11 cellular contexts compared by ENCODE assay signal in genomic region chr6:78911218-78911617, GRCh38. TPM values are rescaled to one million over a fixed set of nuclear protein-coding genes. Genes with fewer than 3 reads are reported as not detected.
A peak's percentile ranks its signal among the peaks of the same experiment; 100 is the strongest.
DNase-seq lines count a peak whose midpoint lies in the region; ATAC-seq and TF ChIP-seq lines count a peak whose summit lies in the region.
"Had no signal": no experiment of that assay in that cellular context is flagged by ENCODE, and none has a peak within 500 bp of the region (broad histone marks: within the 10 kb centered on the region; RNA-seq: fewer than 3 reads in every experiment).

No MANE protein-coding gene starts in this region.

- no peak overlapping the region for H3K27ac Mint-ChIP-seq in activated CD4-positive, alpha-beta T cell treated with anti-CD3 and anti-CD28 coated beads, Interleukin-2, amount 10 ng/mL, durations not matched to agents 7 days and 5 days

- CTCF ChIA-PET in activated CD4-positive, alpha-beta T cell treated with anti-CD3 and anti-CD28 coated beads, Interleukin-2, amount 10 ng/mL, durations not matched to agents 7 days and 5 days (lab: Charles Lee): no interaction called here
- CTCF ChIA-PET in PC-3 (lab: Charles Lee): no interaction called here

- no peak for ATAC-seq in PC-3
- no peak for ATAC-seq in HG03159 (IDR thresholded peaks at IDR 0.05; ENCODE audit: unreplicated experiment)
- no peak for ATAC-seq in GM18861 (IDR thresholded peaks at IDR 0.05; ENCODE audit: unreplicated experiment)
- ATAC-seq: A549 had no signal

- H4K20me1 ChIP-seq in smooth muscle cell (ENCODE audit: low read depth): no peaks in the 10 kb centered on the region
- H4K20me1 ChIP-seq in PC-3 (ENCODE audit: low read length): no peaks in the 10 kb centered on the region

- H2AFZ ChIP-seq in smooth muscle cell (ENCODE audit: low read depth): peak overlapping the region; percentile 94
- no peak overlapping the region for H2AFZ ChIP-seq in PC-3 (ENCODE audit: low read length)

- H3K9me3 ChIP-seq in adipocyte (ENCODE audit: control insufficient read depth, low read length) (no peaks in the 10 kb centered on the region), iPS-18a (ENCODE audit: control insufficient read depth, low read depth, low read length) (no peaks in the 10 kb centered on the region), smooth muscle cell (replicated peaks; ENCODE audit: low read depth) (no peaks in the 10 kb centered on the region), PC-3 (ENCODE audit: low read length) (no peaks in the 10 kb centered on the region)
- H3K9me3 ChIP-seq: A549 had no signal

- intact Hi-C loops in PC-3 (cut with micrococcal nuclease): no loop called here

- no peak for DNase-seq in activated CD4-positive, alpha-beta T cell treated with anti-CD3 and anti-CD28 coated beads, Interleukin-2, amount 10 ng/mL, durations not matched to agents 7 days and 5 days
- DNase-seq in activated CD4-positive, alpha-beta T cell treated with anti-CD3 and anti-CD28 coated beads, Interleukin-2, amount 50 U/mL, for 48 hours: no peak
- DNase-seq in adipocyte (ENCODE audit: low read depth) (no peak), smooth muscle cell (lab: John Stamatoyannopoulos, UW; ENCODE audit: unreplicated experiment) (no peak), PC-3 (no peak)
- DNase-seq: MM.1S, NCI-H774 had no signal

- POLR2A ChIA-PET in activated CD4-positive, alpha-beta T cell treated with anti-CD3 and anti-CD28 coated beads, Interleukin-2, amount 10 ng/mL, durations not matched to agents 7 days and 5 days (lab: Charles Lee): no interaction called here
- POLR2A ChIA-PET in PC-3 (lab: Charles Lee; ENCODE audit: unreplicated experiment): no interaction called here

- H3K4me3 Mint-ChIP-seq in activated CD4-positive, alpha-beta T cell treated with anti-CD3 and anti-CD28 coated beads, Interleukin-2, amount 10 ng/mL, durations not matched to agents 7 days and 5 days: peak overlapping the region; percentile 43

- no peaks in the 10 kb centered on the region for H3K79me2 ChIP-seq in smooth muscle cell (ENCODE audit: low read depth)
- no peaks in the 10 kb centered on the region for H3K79me2 ChIP-seq in PC-3 (ENCODE audit: low read length)

- WGBS in smooth muscle cell (ENCODE audit: low lambda C conversion rate): 70% methylated on average over 6 of the region's 6 CpGs

- H3K36me3 Mint-ChIP-seq in activated CD4-positive, alpha-beta T cell treated with anti-CD3 and anti-CD28 coated beads, Interleukin-2, amount 10 ng/mL, durations not matched to agents 7 days and 5 days (ENCODE audit: low read depth): peaks cover 5% of the 10 kb centered on the region

- TF ChIP-seq CTCF in smooth muscle cell (IDR thresholded peaks at IDR 0.05; ENCODE audit: borderline replicate concordance, insufficient read depth, poor library complexity, severe bottlenecking) (no peak), PC-3 (conservative IDR thresholded peaks at IDR 0.05; ENCODE audit: low read depth, low read length) (no peak)

- no peaks in the 10 kb centered on the region for H3K27me3 ChIP-seq in adipocyte (replicated peaks; ENCODE audit: control insufficient read depth, insufficient read depth, low read length)
- peaks cover 28% of the 10 kb centered on the region for H3K27me3 ChIP-seq in iPS-18a (ENCODE audit: control insufficient read depth, insufficient read depth, low read length)
- H3K27me3 ChIP-seq in smooth muscle cell (ENCODE audit: low read depth): no peaks in the 10 kb centered on the region
- no peaks in the 10 kb centered on the region for H3K27me3 ChIP-seq in PC-3 (ENCODE audit: low read length)

- BruUV-seq in PC-3 (replicated peaks; lab: Mats Ljungman, UMichigan): no TSS peak

- H3K27me3 Mint-ChIP-seq in activated CD4-positive, alpha-beta T cell treated with anti-CD3 and anti-CD28 coated beads, Interleukin-2, amount 10 ng/mL, durations not matched to agents 7 days and 5 days: peaks cover 20% of the 10 kb centered on the region

- H3K36me3 ChIP-seq in adipocyte (ENCODE audit: control insufficient read depth, insufficient read depth, low read length, severe bottlenecking): no peaks in the 10 kb centered on the region
- no peaks in the 10 kb centered on the region for H3K36me3 ChIP-seq in iPS-18a (ENCODE audit: control insufficient read depth, low read depth, low read length)
- H3K36me3 ChIP-seq in smooth muscle cell (ENCODE audit: low read depth): no peaks in the 10 kb centered on the region
- no peaks in the 10 kb centered on the region for H3K36me3 ChIP-seq in PC-3 (ENCODE audit: low read depth, low read length)

- peaks cover 21% of the 10 kb centered on the region for H3K4me1 ChIP-seq in adipocyte (ENCODE audit: control insufficient read depth, insufficient read depth, low read length)
- no peaks in the 10 kb centered on the region for H3K4me1 ChIP-seq in iPS-18a (ENCODE audit: control insufficient read depth, low read depth, low read length)
- H3K4me1 ChIP-seq in smooth muscle cell (ENCODE audit: low read depth): no peaks in the 10 kb centered on the region
- H3K4me1 ChIP-seq in PC-3 (ENCODE audit: insufficient read depth, low read length): no peaks in the 10 kb centered on the region
- H3K4me1 ChIP-seq: A549 had no signal

- peaks cover under 1% of the 10 kb centered on the region for H3K9me3 Mint-ChIP-seq in activated CD4-positive, alpha-beta T cell treated with anti-CD3 and anti-CD28 coated beads, Interleukin-2, amount 10 ng/mL, durations not matched to agents 7 days and 5 days

- H3K4me3 ChIP-seq in adipocyte (ENCODE audit: low read length): peak overlapping the region; percentile 83
- peak overlapping the region; percentile 56 for H3K4me3 ChIP-seq in iPS-18a (ENCODE audit: low read length)
- peak overlapping the region; percentile 56 for H3K4me3 ChIP-seq in smooth muscle cell
- no peak overlapping the region for H3K4me3 ChIP-seq in PC-3 (ENCODE audit: low read length)
- H3K4me3 ChIP-seq: A549 had no signal

- H3K9me2 ChIP-seq in PC-3 (replicated peaks; ENCODE audit: low read length): no peaks in the 10 kb centered on the region

- H3F3A ChIP-seq in smooth muscle cell (ENCODE audit: low read depth) (no peaks in the 10 kb centered on the region), PC-3 (ENCODE audit: low read length, unreplicated experiment) (no peaks in the 10 kb centered on the region)

- no peak overlapping the region for H3K27ac ChIP-seq in iPS-18a (ENCODE audit: low read length)
- H3K27ac ChIP-seq in smooth muscle cell (ENCODE audit: low read depth): no peak overlapping the region
- H3K27ac ChIP-seq in PC-3 (ENCODE audit: low read length): no peak overlapping the region
- H3K27ac ChIP-seq: A549 had no signal

- H3K9ac ChIP-seq in adipocyte (ENCODE audit: low read length) (peak overlapping the region; percentile 74), iPS-18a (ENCODE audit: low read length) (no peak overlapping the region), smooth muscle cell (ENCODE audit: low read depth) (no peak overlapping the region), PC-3 (ENCODE audit: low read length) (no peak overlapping the region)

- peaks cover 14% of the 10 kb centered on the region for H3K4me1 Mint-ChIP-seq in activated CD4-positive, alpha-beta T cell treated with anti-CD3 and anti-CD28 coated beads, Interleukin-2, amount 10 ng/mL, durations not matched to agents 7 days and 5 days

- H3K4me2 ChIP-seq in smooth muscle cell (peak overlapping the region; percentile 94), PC-3 (ENCODE audit: low read length) (no peak overlapping the region)
- H3K4me2 ChIP-seq: A549 had no signal

RNA-seq across cellular contexts. Expression of gene IRAK1BP1, which starts 43.9 kb away (rescaled TPM):
- total RNA-seq in activated CD4-positive, alpha-beta T cell treated with anti-CD3 and anti-CD28 coated beads, Interleukin-2, amount 10 ng/mL, durations not matched to agents 7 days and 5 days: 1 to 10 TPM; 2.7 to 2.8 TPM
- total RNA-seq in smooth muscle cell (1.3 and 1.7 TPM in 2 replicates), PC-3 (2014; rRNA removed) (1.8 and 3.4 TPM in 2 replicates)
- polyA plus RNA-seq in smooth muscle cell: 1.8 and 2.3 TPM in 2 replicates
